8 cellular contexts compared by ENCODE assay signal in the genomic region with DNA sequence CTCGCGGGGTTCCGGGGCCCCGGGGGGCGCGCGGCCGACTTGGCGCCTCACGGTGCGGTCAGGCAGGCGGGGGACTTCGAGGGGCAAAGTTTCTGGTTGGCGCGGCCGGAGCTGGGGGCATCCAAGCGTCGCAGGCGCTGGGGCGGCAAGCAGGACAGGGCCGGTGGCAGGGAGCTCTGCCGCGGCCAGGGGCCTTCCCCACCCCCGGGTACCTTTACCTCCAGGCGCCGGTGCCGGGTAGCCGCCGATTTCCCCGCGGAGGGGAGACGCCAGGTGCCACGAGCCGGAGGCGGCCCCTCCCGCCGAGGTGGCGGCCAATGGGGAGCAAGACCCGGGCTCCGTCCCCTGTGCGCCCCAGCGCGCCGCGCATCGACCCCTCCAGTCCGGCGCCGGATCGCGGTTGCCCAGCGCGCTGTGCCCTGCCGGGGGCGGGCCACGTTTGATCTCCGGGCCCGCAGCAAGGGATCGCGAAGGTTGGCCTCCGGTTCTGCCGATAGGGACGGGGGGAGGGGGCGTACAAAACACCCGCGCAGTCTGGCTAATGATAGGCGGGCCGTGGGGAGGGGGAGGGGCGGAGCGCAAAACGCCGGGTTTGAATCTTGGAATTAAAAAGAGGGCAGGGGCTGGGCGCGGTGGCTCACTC. TPM values are rescaled to one million over a fixed set of nuclear protein-coding genes. Genes with fewer than 3 reads are reported as not detected.
DNase-seq lines count a peak whose midpoint lies in the region; ATAC-seq and TF ChIP-seq lines count a peak whose summit lies in the region.

A gene with protein sequence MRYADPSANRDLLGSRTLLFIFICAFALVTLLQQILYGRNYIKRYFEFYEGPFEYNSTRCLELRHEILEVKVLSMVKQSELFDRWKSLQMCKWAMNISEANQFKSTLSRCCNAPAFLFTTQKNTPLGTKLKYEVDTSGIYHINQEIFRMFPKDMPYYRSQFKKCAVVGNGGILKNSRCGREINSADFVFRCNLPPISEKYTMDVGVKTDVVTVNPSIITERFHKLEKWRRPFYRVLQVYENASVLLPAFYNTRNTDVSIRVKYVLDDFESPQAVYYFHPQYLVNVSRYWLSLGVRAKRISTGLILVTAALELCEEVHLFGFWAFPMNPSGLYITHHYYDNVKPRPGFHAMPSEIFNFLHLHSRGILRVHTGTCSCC (minus strand): TSS at position 495 of the 643 bp plus-strand sequence. CDS start 545 bp downstream, outside the sequence.

- H3K4me2 ChIP-seq in hepatocyte (peak within 1 kb of the TSS; percentile 79), OCI-LY7 (ENCODE audit: low read length) (no peak within 1 kb of the TSS)

- H3K79me2 ChIP-seq in hepatocyte (no peaks in the 10 kb centered on the region), OCI-LY7 (ENCODE audit: insufficient read depth, low read depth, low read length) (no peaks in the 10 kb centered on the region)

- BruUV-seq in OCI-LY7 (replicated peaks; lab: Mats Ljungman, UMichigan) = no TSS peak

- peak within 1 kb of the TSS in 5 of 8 donors; percentile 24 to 68 (median 61) for H3K4me3 Mint-ChIP-seq in CD4-positive, alpha-beta memory T cell
- H3K4me3 Mint-ChIP-seq in activated CD4-positive, alpha-beta memory T cell treated with anti-CD3 and anti-CD28 coated beads, Interleukin-2, amount 10 ng/mL, durations not matched to agents 7 days and 5 days = peak within 1 kb of the TSS; percentile 46

- intact Hi-C loops in CD4-positive, alpha-beta memory T cell (cut with micrococcal nuclease) = no loop called here
- intact Hi-C loops in OCI-LY7 (cut with micrococcal nuclease; ENCODE audit: unreplicated experiment) = no loop called here

- H3K9me2 ChIP-seq in hepatocyte (replicated peaks; ENCODE audit: insufficient read depth) (no peaks in the 10 kb centered on the region), OCI-LY7 (ENCODE audit: insufficient read depth, low read length) (no peaks in the 10 kb centered on the region)

- H3K9me3 ChIP-seq in CD4-positive, alpha-beta memory T cell (ENCODE audit: control insufficient read depth in 1 of 2, low read length in 2 of 2) = no peaks in the 10 kb centered on the region
- H3K9me3 ChIP-seq in hepatocyte (ENCODE audit: low read depth) (no peaks in the 10 kb centered on the region), OCI-LY7 (ENCODE audit: low read length) (no peaks in the 10 kb centered on the region)

- H2AFZ ChIP-seq in hepatocyte = peak within 1 kb of the TSS; percentile 56
- no peak within 1 kb of the TSS for H2AFZ ChIP-seq in OCI-LY7 (ENCODE audit: low read length)

- peaks cover 8 to 16% (median 9%) of the 10 kb centered on the region in 4 donors for H3K4me1 Mint-ChIP-seq in CD4-positive, alpha-beta memory T cell
- H3K4me1 Mint-ChIP-seq in activated CD4-positive, alpha-beta memory T cell treated with anti-CD3 and anti-CD28 coated beads, Interleukin-2, amount 10 ng/mL, durations not matched to agents 7 days and 5 days = peaks cover 19% of the 10 kb centered on the region

- TF ChIP-seq CTCF in hepatocyte (IDR thresholded peaks at IDR 0.05; ENCODE audit: poor library complexity) = no peak
- TF ChIP-seq CTCF in OCI-LY7 (conservative IDR thresholded peaks at IDR 0.05; ENCODE audit: low read length) = no peak

- no peaks in the 10 kb centered on the region for H4K20me1 ChIP-seq in hepatocyte (ENCODE audit: insufficient read depth, poor library complexity, severe bottlenecking)
- no peaks in the 10 kb centered on the region for H4K20me1 ChIP-seq in OCI-LY7 (ENCODE audit: insufficient read depth, low read length)

- no peak within 1 kb of the TSS for H3K27ac ChIP-seq in CD4-positive, alpha-beta memory T cell (ENCODE audit: low read depth, low read length)
- H3K27ac ChIP-seq in hepatocyte = no peak within 1 kb of the TSS
- H3K27ac ChIP-seq in temporal lobe (ENCODE audit: low read depth, low read length) = peak within 1 kb of the TSS; percentile 65
- H3K27ac ChIP-seq in OCI-LY7 (ENCODE audit: low read depth, low read length, poor library complexity, severe bottlenecking) = no peak within 1 kb of the TSS

- no peaks in the 10 kb centered on the region for H3K36me3 ChIP-seq in CD4-positive, alpha-beta memory T cell (ENCODE audit: insufficient read depth, low read length)
- H3K36me3 ChIP-seq in hepatocyte (replicated peaks; ENCODE audit: insufficient read depth, low read depth) = no peaks in the 10 kb centered on the region
- H3K36me3 ChIP-seq in OCI-LY7 (ENCODE audit: insufficient read depth, low read length) = no peaks in the 10 kb centered on the region

- no peaks in the 10 kb centered on the region for H3K36me3 Mint-ChIP-seq in CD4-positive, alpha-beta memory T cell
- no peaks in the 10 kb centered on the region for H3K36me3 Mint-ChIP-seq in activated CD4-positive, alpha-beta memory T cell treated with anti-CD3 and anti-CD28 coated beads, Interleukin-2, amount 10 ng/mL, durations not matched to agents 7 days and 5 days (ENCODE audit: low read depth)

- peak; percentile 42 for ATAC-seq in HG03196 (IDR thresholded peaks at IDR 0.05; ENCODE audit: unreplicated experiment)

- H3K4me3 ChIP-seq in CD4-positive, alpha-beta memory T cell (ENCODE audit: low read length in 2 of 2) = no peak within 1 kb of the TSS
- H3K4me3 ChIP-seq in hepatocyte = peak within 1 kb of the TSS; percentile 28
- H3K4me3 ChIP-seq in OCI-LY7 (ENCODE audit: low read depth, low read length, poor library complexity, severe bottlenecking) = no peak within 1 kb of the TSS

- no peak for DNase-seq in CD4-positive, alpha-beta memory T cell
- DNase-seq in activated CD4-positive, alpha-beta memory T cell treated with anti-CD3 and anti-CD28 coated beads, Interleukin-2, amount 10 ng/mL, durations not matched to agents 7 days and 5 days = no peak
- DNase-seq in hepatocyte (ENCODE audit: low spot score) (no peak), NCI-H128 (lab: John Stamatoyannopoulos, UW; ENCODE audit: unreplicated experiment) (no peak), OCI-LY7 (ENCODE audit: low spot score) (no peak), SKM-1 (lab: John Stamatoyannopoulos, UW; ENCODE audit: unreplicated experiment) (no peak)

- POLR2A ChIA-PET in CD4-positive, alpha-beta memory T cell (lab: Charles Lee; ENCODE audit: partially characterized antibody) = no interaction called here
- POLR2A ChIA-PET in activated CD4-positive, alpha-beta memory T cell treated with anti-CD3 and anti-CD28 coated beads, Interleukin-2, amount 10 ng/mL, durations not matched to agents 7 days and 5 days (lab: Charles Lee) = no interaction called here
- POLR2A ChIA-PET in OCI-LY7 (lab: Charles Lee) = no interaction called here

- H3K27me3 Mint-ChIP-seq in CD4-positive, alpha-beta memory T cell = peaks cover 31 to 58% of the 10 kb centered on the region in 2 donors
- peaks cover 70% of the 10 kb centered on the region for H3K27me3 Mint-ChIP-seq in activated CD4-positive, alpha-beta memory T cell treated with anti-CD3 and anti-CD28 coated beads, Interleukin-2, amount 10 ng/mL, durations not matched to agents 7 days and 5 days

- CTCF ChIA-PET in CD4-positive, alpha-beta memory T cell (lab: Charles Lee; ENCODE audit: partially characterized antibody) = no interaction called here
- CTCF ChIA-PET in activated CD4-positive, alpha-beta memory T cell treated with anti-CD3 and anti-CD28 coated beads, Interleukin-2, amount 10 ng/mL, durations not matched to agents 7 days and 5 days (lab: Charles Lee) = no interaction called here
- CTCF ChIA-PET in OCI-LY7 (lab: Charles Lee; ENCODE audit: unreplicated experiment) = no interaction called here

- H3K27me3 ChIP-seq in CD4-positive, alpha-beta memory T cell (ENCODE audit: insufficient read depth, low read length) = peaks cover 11% of the 10 kb centered on the region
- peaks cover 88% of the 10 kb centered on the region for H3K27me3 ChIP-seq in hepatocyte

- H3K4me1 ChIP-seq in CD4-positive, alpha-beta memory T cell (ENCODE audit: insufficient read depth, low read length) = no peaks in the 10 kb centered on the region
- H3K4me1 ChIP-seq in hepatocyte (ENCODE audit: insufficient read depth) (peaks cover 9% of the 10 kb centered on the region), OCI-LY7 (ENCODE audit: insufficient read depth, low read length, poor library complexity, severe bottlenecking) (peaks cover 10% of the 10 kb centered on the region)

- 3% methylated on average over 50 of the region's 74 CpGs for WGBS in hepatocyte (ENCODE audit: low lambda C conversion rate, missing lambda C conversion rate)

- no peaks in the 10 kb centered on the region for H3K9me3 Mint-ChIP-seq in CD4-positive, alpha-beta memory T cell
- no peaks in the 10 kb centered on the region for H3K9me3 Mint-ChIP-seq in activated CD4-positive, alpha-beta memory T cell treated with anti-CD3 and anti-CD28 coated beads, Interleukin-2, amount 10 ng/mL, durations not matched to agents 7 days and 5 days

- no peak within 1 kb of the TSS for H3K27ac Mint-ChIP-seq in CD4-positive, alpha-beta memory T cell
- H3K27ac Mint-ChIP-seq in activated CD4-positive, alpha-beta memory T cell treated with anti-CD3 and anti-CD28 coated beads, Interleukin-2, amount 10 ng/mL, durations not matched to agents 7 days and 5 days = no peak within 1 kb of the TSS

RNA-seq across cellular contexts. Expression of the gene that starts here (rescaled TPM):
- not detected for total RNA-seq in CD4-positive, alpha-beta memory T cell
- polyA plus RNA-seq in CD4-positive, alpha-beta memory T cell = not detected
- total RNA-seq in activated CD4-positive, alpha-beta memory T cell treated with anti-CD3 and anti-CD28 coated beads, Interleukin-2, amount 10 ng/mL, durations not matched to agents 7 days and 5 days = not detected
- 0.44 TPM in 1 of 2 replicates, not detected in the other for total RNA-seq in hepatocyte
- polyA plus RNA-seq in hepatocyte = 0.15 and 0.76 TPM in 2 replicates
- 13.3 TPM for total RNA-seq in temporal lobe
- 0.28 TPM in 1 of 2 replicates, not detected in the other for total RNA-seq in OCI-LY7 (2014; rRNA removed; shearing (Covaris generic))
- not detected in 2 replicates for total RNA-seq in OCI-LY7 (2022)
